ENCODE assay signal across 13 cellular contexts in the genomic region with DNA sequence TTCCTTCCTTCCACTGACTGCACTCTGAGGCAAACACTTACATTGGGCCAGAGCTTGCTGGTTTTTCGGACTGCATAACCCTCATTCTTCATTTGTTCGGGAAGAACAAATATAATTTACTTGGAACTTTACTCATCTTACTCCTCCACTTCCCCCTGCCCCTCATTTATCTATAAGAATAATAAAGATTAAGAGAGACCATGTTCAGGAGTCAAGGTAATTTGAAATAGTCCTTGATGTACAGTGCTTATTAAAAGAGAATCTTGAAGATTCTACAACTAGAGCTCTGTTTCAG.
"Had no signal": no experiment of that assay in that cellular context is flagged by ENCODE, and none has a peak within 500 bp of the region (broad histone marks: within the 10 kb centered on the region; RNA-seq: fewer than 3 reads in every experiment).

No MANE protein-coding gene starts in this region.

- H3K27ac ChIP-seq: breast epithelium, prostate gland, right lobe of liver had no signal

- H3K4me3 ChIP-seq: breast epithelium, prostate gland, right lobe of liver had no signal

- H3K4me1 Mint-ChIP-seq: activated naive CD8-positive, alpha-beta T cell treated with anti-CD3 and anti-CD28 coated beads, Interleukin-2, amount 10 ng/mL, durations not matched to agents 7 days and 5 days had no signal

- H3K36me3 Mint-ChIP-seq: activated CD4-positive, alpha-beta memory T cell treated with anti-CD3 and anti-CD28 coated beads for 36 hours; activated naive CD8-positive, alpha-beta T cell treated with anti-CD3 and anti-CD28 coated beads, Interleukin-2, amount 10 ng/mL, durations not matched to agents 7 days and 5 days had no signal

- H3K27ac Mint-ChIP-seq: activated CD4-positive, alpha-beta memory T cell treated with anti-CD3 and anti-CD28 coated beads for 36 hours; activated naive CD8-positive, alpha-beta T cell treated with anti-CD3 and anti-CD28 coated beads, Interleukin-2, amount 10 ng/mL, durations not matched to agents 7 days and 5 days; natural killer cell treated with Interleukin-12 subunit alpha and Interleukin-12 subunit beta and Interleukin-15 and Interleukin-18, amount 100 ng/mL, for 72 hours had no signal

- ATAC-seq: natural killer cell treated with Interleukin-12 subunit alpha and Interleukin-12 subunit beta and Interleukin-15 and Interleukin-18, amount 100 ng/mL, for 72 hours had no signal

- H3K36me3 ChIP-seq: breast epithelium, prostate gland, right lobe of liver had no signal

- H3K27me3 ChIP-seq: breast epithelium, right lobe of liver had no signal

- FAIRE-seq: endometrium had no signal

- H3K4me1 ChIP-seq: breast epithelium, prostate gland, right lobe of liver had no signal

- DNase-seq: activated CD4-positive, alpha-beta memory T cell treated with anti-CD3 and anti-CD28 coated beads for 36 hours; activated gamma-delta T cell treated with Interleukin-2 at 50 U/mL for 16 hours; activated naive CD8-positive, alpha-beta T cell treated with anti-CD3 and anti-CD28 coated beads, Interleukin-2, amount 10 ng/mL, durations not matched to agents 7 days and 5 days; activated T-cell treated with anti-CD3 and anti-CD28 coated beads, Interleukin-2, amount 50 U/mL, for 72 hours; aorta; right lobe of liver; stimulated activated CD4-positive, alpha-beta T cell treated with anti-CD3 and anti-CD28 coated beads, Interleukin-2, amount 100 ng/mL, for 24 hours; stimulated activated naive CD4-positive, alpha-beta T cell treated with Interleukin-2 at 50 U/mL for 16 hours; T-helper 9 cell had no signal

- H3K9me3 ChIP-seq: breast epithelium, prostate gland, right lobe of liver had no signal

- H3K27me3 Mint-ChIP-seq: activated CD4-positive, alpha-beta memory T cell treated with anti-CD3 and anti-CD28 coated beads for 36 hours; activated naive CD8-positive, alpha-beta T cell treated with anti-CD3 and anti-CD28 coated beads, Interleukin-2, amount 10 ng/mL, durations not matched to agents 7 days and 5 days; natural killer cell treated with Interleukin-12 subunit alpha and Interleukin-12 subunit beta and Interleukin-15 and Interleukin-18, amount 100 ng/mL, for 72 hours had no signal

- H3K4me3 Mint-ChIP-seq: activated CD4-positive, alpha-beta memory T cell treated with anti-CD3 and anti-CD28 coated beads for 36 hours; activated naive CD8-positive, alpha-beta T cell treated with anti-CD3 and anti-CD28 coated beads, Interleukin-2, amount 10 ng/mL, durations not matched to agents 7 days and 5 days; activated T-cell treated with anti-CD3 and anti-CD28 coated beads, Interleukin-2, amount 50 U/mL, for 72 hours; natural killer cell treated with Interleukin-12 subunit alpha and Interleukin-12 subunit beta and Interleukin-15 and Interleukin-18, amount 100 ng/mL, for 72 hours had no signal
